Comparison of ENCODE assay signal across 20 cellular contexts in genomic region chr4:126734465-126734864, GRCh38.
"Had no signal": no experiment of that assay in that cellular context is flagged by ENCODE, and none has a peak within 500 bp of the region (broad histone marks: within the 10 kb centered on the region; RNA-seq: fewer than 3 reads in every experiment).

No MANE protein-coding gene starts in this region.

- DNase-seq: natural killer cell; occipital lobe; ovary; posterior cingulate gyrus; psoas muscle; right cardiac atrium; right lobe of liver; sigmoid colon; small intestine; stimulated activated CD4-positive, alpha-beta T cell treated with anti-CD3 and anti-CD28 coated beads, Interleukin-15, amount 100 ng/mL, for 24 hours; stimulated activated CD4-positive, alpha-beta T cell treated with anti-CD3 and anti-CD28 coated beads, Interleukin-2, amount 100 ng/mL, for 24 hours; stimulated activated CD4-positive, alpha-beta T cell treated with anti-CD3 and anti-CD28 coated beads, Interleukin-2, amount 100 ng/mL, for 48 hours; stimulated activated CD4-positive, alpha-beta T cell treated with anti-CD3 and anti-CD28 coated beads, Interleukin-4, amount 100 ng/mL, for 24 hours; stimulated activated naive B cell treated with anti-CD40 and anti-IgM and Interleukin-4, amounts not matched to agents 10 μg/mL and 1 μg/mL and 100 μg/mL, for 72 hours; stimulated activated naive CD4-positive, alpha-beta T cell treated with Interleukin-2 at 50 U/mL for 16 hours; stomach; thyroid gland; trophoblast cell; upper lobe of left lung had no signal

- ATAC-seq: natural killer cell; psoas muscle; right cardiac atrium; right lobe of liver; stimulated activated effector memory CD8-positive, alpha-beta T cell treated with anti-CD3 and anti-CD28 coated beads, Interleukin-12 subunit alpha, Interleukin-12 subunit beta, amount 100 ng/mL, for 72 hours; stimulated activated naive B cell treated with anti-CD40 and anti-IgM and Interleukin-4, amounts not matched to agents 10 μg/mL and 1 μg/mL and 100 μg/mL, for 72 hours had no signal
